Comparison of ENCODE assay signal across 9 cellular contexts in the genomic region with DNA sequence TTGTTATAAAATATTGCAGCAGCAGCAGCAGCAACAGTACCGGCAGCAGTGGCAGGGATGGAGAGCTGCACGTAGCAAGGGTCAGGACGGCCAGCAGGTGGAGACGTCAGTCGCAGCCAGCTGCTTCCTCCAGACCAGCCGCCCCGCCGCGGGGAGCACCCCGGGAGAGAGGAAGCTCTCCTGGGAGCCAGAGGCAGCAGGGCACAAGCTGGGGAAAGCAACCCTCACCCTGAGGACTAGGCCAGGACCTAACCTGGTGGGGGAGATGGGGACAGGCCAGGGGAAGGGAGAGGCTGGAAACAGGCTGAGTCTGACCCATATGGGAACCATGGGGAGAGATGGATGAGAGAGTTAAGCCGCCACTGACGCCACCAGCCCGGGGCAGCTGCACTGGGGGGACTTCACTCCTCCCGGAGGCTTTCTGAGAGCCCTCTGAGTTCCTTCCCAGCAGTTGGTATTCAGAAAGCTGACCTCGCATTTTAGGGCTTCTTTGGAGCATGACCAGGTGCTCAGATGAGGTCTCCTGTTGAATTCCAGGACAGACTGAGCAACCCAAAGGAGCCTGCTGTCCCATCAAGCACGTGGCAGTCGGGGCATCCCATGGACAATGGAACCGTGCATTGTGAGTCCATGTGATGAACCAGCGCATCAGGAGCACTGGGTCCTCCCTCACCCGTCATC. TPM values are rescaled to one million over a fixed set of nuclear protein-coding genes. Genes with fewer than 3 reads are reported as not detected.
DNase-seq lines count a peak whose midpoint lies in the region; ATAC-seq, FAIRE-seq and TF ChIP-seq lines count a peak whose summit lies in the region.
"Had no signal": no experiment of that assay in that cellular context is flagged by ENCODE, and none has a peak within 500 bp of the region (broad histone marks: within the 10 kb centered on the region; RNA-seq: fewer than 3 reads in every experiment).

No MANE protein-coding gene starts in this region.

- DNase-seq in Caki2 (ENCODE audit: low read depth): peak; percentile 49
- peak; percentile 66 to 87 for DNase-seq in HAP-1 (ENCODE audit: low spot score in 2 of 2)
- peak; percentile 80 for DNase-seq in NCI-H2171 (lab: John Stamatoyannopoulos, UW)
- DNase-seq in WTC11 (ENCODE audit: low spot score): peak; percentile 86
- DNase-seq in T47D (ENCODE audit: low read depth in 1 of 2, low spot score in 1 of 2): peak; percentile 81 to 88
- DNase-seq in keratinocyte (ENCODE audit: low read depth, low spot score): no peak
- peak; percentile 35 to 55 (median 48) for DNase-seq in stimulated activated CD4-positive, alpha-beta T cell treated with anti-CD3 and anti-CD28 coated beads, Interleukin-1b, Interleukin-23, amount 100 ng/mL, for 24 hours (ENCODE audit: low read depth in 4 of 4, low spot score in 1 of 4)

- H3K27me3 Mint-ChIP-seq in WTC11 (ENCODE audit: low read depth): peaks cover 6% of the 10 kb centered on the region; the same call in 1 of the 2 replicates

- H3K4me1 ChIP-seq in HAP-1 (no peaks in the 10 kb centered on the region), keratinocyte (ENCODE audit: control insufficient read depth, extremely low read depth, insufficient read depth, low read length) (peaks cover 3% of the 10 kb centered on the region)

- peak; percentile 91 for ATAC-seq in WTC11
- no peak for ATAC-seq in GM18909 (IDR thresholded peaks at IDR 0.05; ENCODE audit: poor library complexity, unreplicated experiment)

- H3K27ac ChIP-seq in keratinocyte (ENCODE audit: control insufficient read depth, insufficient read depth, low read length): no peak overlapping the region

- H3K9me1 ChIP-seq in keratinocyte (ENCODE audit: control insufficient read depth, extremely low read depth, insufficient read depth, low read length): no peaks in the 10 kb centered on the region

- H3K36me3 ChIP-seq in HAP-1 (replicated peaks): no peaks in the 10 kb centered on the region
- no peaks in the 10 kb centered on the region for H3K36me3 ChIP-seq in keratinocyte (ENCODE audit: control insufficient read depth in 2 of 2, extremely low read depth in 1 of 2, insufficient read depth in 2 of 2, low read length in 2 of 2)

- H3K9me3 ChIP-seq in HAP-1 (no peaks in the 10 kb centered on the region), keratinocyte (ENCODE audit: control insufficient read depth, low read depth, low read length) (no peaks in the 10 kb centered on the region)

- H3K27me3 ChIP-seq in HAP-1 (ENCODE audit: low read depth) (no peaks in the 10 kb centered on the region), keratinocyte (ENCODE audit: control insufficient read depth, extremely low read depth, insufficient read depth, low read length) (peaks cover 32% of the 10 kb centered on the region)

- H3K9ac ChIP-seq in keratinocyte (ENCODE audit: control insufficient read depth, extremely low read depth, insufficient read depth, low read length): no peak overlapping the region

- CTCF ChIA-PET in WTC11 (lab: Charles Lee): interaction anchor here (0.6 to 7.0 kb wide), 50 partner anchors 8 to 485 kb away, joined by 3 to 204 read pairs (median 6); partner anchors contain the start of genes FNTB, HSPA2, PLEKHG3 and SPTB

- H4K20me1 ChIP-seq in keratinocyte (ENCODE audit: control insufficient read depth, extremely low read depth, insufficient read depth, low read length): no peaks in the 10 kb centered on the region

- FAIRE-seq in keratinocyte (lab: Jason Lieb, UNC): peak; percentile 34

- TF ChIP-seq CTCF in WTC11 (IDR thresholded peaks at IDR 0.05) (peak; percentile 69; the same call in 1 of the 2 replicates), keratinocyte (optimal IDR thresholded peaks at IDR 0.05 in 1 of 3, IDR thresholded peaks at IDR 0.05 in 1 of 3, conservative IDR thresholded peaks at IDR 0.05 in 1 of 3; ENCODE audit: extremely low read depth in 1 of 3, insufficient read depth in 2 of 3, low read length in 3 of 3) (peak; percentile 68 to 92 (median 87))

- H3K36me3 Mint-ChIP-seq in WTC11: no peaks in the 10 kb centered on the region
- H3K36me3 Mint-ChIP-seq: activated naive CD8-positive, alpha-beta T cell had no signal

- H2AFZ ChIP-seq in keratinocyte (ENCODE audit: control insufficient read depth, low read length): peak overlapping the region; percentile 80

- in situ Hi-C loops in Caki2 (cut with HindIII; ENCODE audit: low pct_unique_long_range_greater_than_20kb, low sequenced_read_pairs) (no loop called here), HAP-1 (cut with MboI; ENCODE audit: low sequenced_read_pairs) (loop anchor here (5.0 kb wide), 1 partner anchor 64 kb away; no protein-coding TSS in a partner anchor), T47D (cut with HindIII; ENCODE audit: low pct_unique_long_range_greater_than_20kb, low sequenced_read_pairs) (no loop called here)

- H3K4me1 Mint-ChIP-seq in WTC11: peaks cover 27% of the 10 kb centered on the region

- peak overlapping the region; percentile 31; the same call in 1 of the 2 replicates for H3K4me3 Mint-ChIP-seq in WTC11
- H3K4me3 Mint-ChIP-seq: activated naive CD8-positive, alpha-beta T cell had no signal

- dilution Hi-C loops in keratinocyte (cut with MboI; ENCODE audit: extremely low pct_ligation_motif_present, low sequenced_read_pairs): no loop called here

- no peaks in the 10 kb centered on the region for H3K79me2 ChIP-seq in keratinocyte (ENCODE audit: control insufficient read depth, insufficient read depth, low read length)

- H3K4me3 ChIP-seq in HAP-1 (no peak overlapping the region), keratinocyte (ENCODE audit: control insufficient read depth in 2 of 3, extremely low read depth in 1 of 3, insufficient read depth in 2 of 3, low read depth in 1 of 3, low read length in 3 of 3) (no peak overlapping the region)

- peak overlapping the region; percentile 53 for H3K4me2 ChIP-seq in keratinocyte (ENCODE audit: control insufficient read depth, extremely low read depth, insufficient read depth, low read depth, low read length)

- H3K27ac Mint-ChIP-seq in WTC11: no peak overlapping the region
- H3K27ac Mint-ChIP-seq: activated naive CD8-positive, alpha-beta T cell had no signal

- no peaks in the 10 kb centered on the region for H3K9me3 Mint-ChIP-seq in WTC11

- POLR2A ChIA-PET in WTC11 (lab: Charles Lee): interaction anchor here (0.5 to 1.4 kb wide), 6 partner anchors 32 to 283 kb away, joined by 3 to 7 read pairs (median 4); partner anchors contain the start of genes HSPA2 and SPTB

TF ChIP-seq in WTC11, 78 proteins besides CTCF, POLR2A, EP300 and RAD21:
- TF ChIP-seq CREM (CRISPR knock-in tag; IDR thresholded peaks at IDR 0.05): 0 out of 2 replicates have a peak, but pooled peaks have one; percentile 35
- TF ChIP-seq ZNF219 (CRISPR knock-in tag; IDR thresholded peaks at IDR 0.05; ENCODE audit: borderline replicate concordance): no peak
- TF ChIP-seq FOXK1 (CRISPR knock-in tag; IDR thresholded peaks at IDR 0.05): no peak
- TF ChIP-seq ZNF423 (CRISPR knock-in tag; IDR thresholded peaks at IDR 0.05): peak; percentile 95
- TF ChIP-seq, protein P1, sequence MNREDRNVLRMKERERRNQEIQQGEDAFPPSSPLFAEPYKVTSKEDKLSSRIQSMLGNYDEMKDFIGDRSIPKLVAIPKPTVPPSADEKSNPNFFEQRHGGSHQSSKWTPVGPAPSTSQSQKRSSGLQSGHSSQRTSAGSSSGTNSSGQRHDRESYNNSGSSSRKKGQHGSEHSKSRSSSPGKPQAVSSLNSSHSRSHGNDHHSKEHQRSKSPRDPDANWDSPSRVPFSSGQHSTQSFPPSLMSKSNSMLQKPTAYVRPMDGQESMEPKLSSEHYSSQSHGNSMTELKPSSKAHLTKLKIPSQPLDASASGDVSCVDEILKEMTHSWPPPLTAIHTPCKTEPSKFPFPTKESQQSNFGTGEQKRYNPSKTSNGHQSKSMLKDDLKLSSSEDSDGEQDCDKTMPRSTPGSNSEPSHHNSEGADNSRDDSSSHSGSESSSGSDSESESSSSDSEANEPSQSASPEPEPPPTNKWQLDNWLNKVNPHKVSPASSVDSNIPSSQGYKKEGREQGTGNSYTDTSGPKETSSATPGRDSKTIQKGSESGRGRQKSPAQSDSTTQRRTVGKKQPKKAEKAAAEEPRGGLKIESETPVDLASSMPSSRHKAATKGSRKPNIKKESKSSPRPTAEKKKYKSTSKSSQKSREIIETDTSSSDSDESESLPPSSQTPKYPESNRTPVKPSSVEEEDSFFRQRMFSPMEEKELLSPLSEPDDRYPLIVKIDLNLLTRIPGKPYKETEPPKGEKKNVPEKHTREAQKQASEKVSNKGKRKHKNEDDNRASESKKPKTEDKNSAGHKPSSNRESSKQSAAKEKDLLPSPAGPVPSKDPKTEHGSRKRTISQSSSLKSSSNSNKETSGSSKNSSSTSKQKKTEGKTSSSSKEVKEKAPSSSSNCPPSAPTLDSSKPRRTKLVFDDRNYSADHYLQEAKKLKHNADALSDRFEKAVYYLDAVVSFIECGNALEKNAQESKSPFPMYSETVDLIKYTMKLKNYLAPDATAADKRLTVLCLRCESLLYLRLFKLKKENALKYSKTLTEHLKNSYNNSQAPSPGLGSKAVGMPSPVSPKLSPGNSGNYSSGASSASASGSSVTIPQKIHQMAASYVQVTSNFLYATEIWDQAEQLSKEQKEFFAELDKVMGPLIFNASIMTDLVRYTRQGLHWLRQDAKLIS (CRISPR knock-in tag; IDR thresholded peaks at IDR 0.05; ENCODE audit: borderline replicate concordance): no peak
- 0 out of 2 replicates have a peak, but pooled peaks have one; percentile 16 for TF ChIP-seq TEAD1 (CRISPR knock-in tag; IDR thresholded peaks at IDR 0.05)

RNA-seq across cellular contexts. Expression of gene SPTB, which starts 56.3 kb away (rescaled TPM):
- total RNA-seq in Caki2 (2014; rRNA removed; shearing (Covaris generic); ENCODE audit: low replicate concordance): 0.17 TPM in 1 of 2 replicates, not detected in the other
- total RNA-seq in WTC11 (2021): 2.5 to 3.2 TPM (median 2.8 TPM) in 3 replicates
- 0.02 to 0.09 TPM in 2 of 3 replicates, not detected in the other for polyA plus RNA-seq in keratinocyte
- not detected for polyA plus RNA-seq in keratinocyte (2011; ENCODE audit: low read depth)
- polyA plus RNA-seq in keratinocyte (2011; cell fraction: cytosol; rRNA removed): under 0.01 TPM in 1 of 2 replicates, not detected in the other
- 0.05 and 0.06 TPM in 2 replicates for polyA plus RNA-seq in keratinocyte (2011; cell fraction: nucleus; rRNA removed)
- 0.30 and 0.69 TPM in 2 replicates for polyA plus RNA-seq in keratinocyte (2012; ENCODE audit: low replicate concordance)
- 0.13 to 0.95 TPM in 2 of 3 replicates, not detected in the other for polyA minus RNA-seq in keratinocyte
- not detected for polyA minus RNA-seq in keratinocyte (2011; cell fraction: cytosol; rRNA and poly(A)+ RNA removed)
- 0.11 and 0.16 TPM in 2 replicates for polyA minus RNA-seq in keratinocyte (2011; cell fraction: nucleus; rRNA and poly(A)+ RNA removed)
